ENCODE assay signal across 23 cellular contexts in genomic region chr2:173346035-173346434, GRCh38. TPM values are rescaled to one million over a fixed set of nuclear protein-coding genes. Genes with fewer than 3 reads are reported as not detected.
DNase-seq lines count a peak whose midpoint lies in the region; ATAC-seq, FAIRE-seq and TF ChIP-seq lines count a peak whose summit lies in the region.
"Had no signal": no experiment of that assay in that cellular context is flagged by ENCODE, and none has a peak within 500 bp of the region (broad histone marks: within the 10 kb centered on the region; RNA-seq: fewer than 3 reads in every experiment).

No MANE protein-coding gene starts in this region.

- intact Hi-C loops in K562 (cut with micrococcal nuclease) (no loop called here), prostate gland (cut with DNase I) (no loop called here), heart right ventricle (cut with DNase I) (loop anchor here in 1 of 10 donors (5.0 kb wide), 1 partner anchor 94 kb away; no protein-coding TSS in a partner anchor)

- H3K4me3 ChIP-seq in HEK293 (ENCODE audit: low read depth, low read length) (no peak overlapping the region), K562 (no peak overlapping the region), neural progenitor cell (no peak overlapping the region), prostate gland (no peak overlapping the region), heart right ventricle (no peak overlapping the region)
- H3K4me3 ChIP-seq: A549, SK-N-MC had no signal

- H3K36me3 ChIP-seq in HEK293 (ENCODE audit: control insufficient read depth in 2 of 2, insufficient read depth in 1 of 2, low read length in 2 of 2), result no peaks in the 10 kb centered on the region
- no peaks in the 10 kb centered on the region for H3K36me3 ChIP-seq in K562 (ENCODE audit: control insufficient read depth, insufficient read depth, low read length)
- H3K36me3 ChIP-seq in neural progenitor cell, result no peaks in the 10 kb centered on the region
- H3K36me3 ChIP-seq in prostate gland, result no peaks in the 10 kb centered on the region
- H3K36me3 ChIP-seq in heart right ventricle, result no peaks in the 10 kb centered on the region
- H3K36me3 ChIP-seq: BE2C had no signal

- H3K27ac ChIP-seq in HEK293 (ENCODE audit: extremely low read depth, low read depth, low read length), result no peak overlapping the region
- H3K27ac ChIP-seq in K562 (ENCODE audit: extremely low read depth, low read depth, low read length), result no peak overlapping the region
- no peak overlapping the region for H3K27ac ChIP-seq in neural progenitor cell
- no peak overlapping the region for H3K27ac ChIP-seq in prostate gland
- no peak overlapping the region for H3K27ac ChIP-seq in heart right ventricle
- H3K27ac ChIP-seq: A549, KMS-11, RWPE1, SK-N-MC had no signal

- H3K9me3 Mint-ChIP-seq in neural progenitor cell, result peaks cover 12% of the 10 kb centered on the region

- no peaks in the 10 kb centered on the region for H3K4me1 Mint-ChIP-seq in neural progenitor cell

- H3K36me3 Mint-ChIP-seq in neural progenitor cell, result peaks cover 4% of the 10 kb centered on the region

- no peaks in the 10 kb centered on the region for H4K20me1 ChIP-seq in K562 (replicated peaks; ENCODE audit: control insufficient read depth, insufficient read depth, low read length)
- no peaks in the 10 kb centered on the region for H4K20me1 ChIP-seq in neural progenitor cell (ENCODE audit: low read depth)

- H3K4me1 ChIP-seq in HEK293 (ENCODE audit: control insufficient read depth, insufficient read depth, low read length) (no peaks in the 10 kb centered on the region), K562 (replicated peaks in 1 of 2; ENCODE audit: control insufficient read depth in 2 of 2, insufficient read depth in 2 of 2, low read length in 2 of 2) (no peaks in the 10 kb centered on the region), neural progenitor cell (peaks cover 20% of the 10 kb centered on the region), prostate gland (replicated peaks) (no peaks in the 10 kb centered on the region), heart right ventricle (no peaks in the 10 kb centered on the region)
- H3K4me1 ChIP-seq: A549, BE2C had no signal

- TF ChIP-seq CTCF in HEK293 (tag by site-specific recombination; IDR thresholded peaks at IDR 0.05), result no peak
- no peak for TF ChIP-seq CTCF in K562 (IDR thresholded peaks at IDR 0.05 in 2 of 3, conservative IDR thresholded peaks at IDR 0.05 in 1 of 3; ENCODE audit: insufficient read depth in 2 of 3, low read depth in 1 of 3, low read length in 3 of 3)
- TF ChIP-seq CTCF in neural progenitor cell (IDR thresholded peaks at IDR 0.05), result no peak
- TF ChIP-seq CTCF in prostate gland (IDR thresholded peaks at IDR 0.05), result no peak
- no peak for TF ChIP-seq CTCF in heart right ventricle (IDR thresholded peaks at IDR 0.05)

- peaks cover 0 to 9% of the 10 kb centered on the region in 2 experiments; a peak in 2 of 5 replicates for H3K27me3 ChIP-seq in K562 (ENCODE audit: control insufficient read depth in 2 of 2, insufficient read depth in 2 of 2, low read length in 2 of 2)
- no peaks in the 10 kb centered on the region for H3K27me3 ChIP-seq in neural progenitor cell
- H3K27me3 ChIP-seq in prostate gland (replicated peaks; ENCODE audit: insufficient read depth), result no peaks in the 10 kb centered on the region
- H3K27me3 ChIP-seq in heart right ventricle, result peaks cover 0 to 22% (median 2%) of the 10 kb centered on the region in 7 donors
- H3K27me3 ChIP-seq: BE2C had no signal

- H3K79me2 ChIP-seq in K562 (ENCODE audit: control insufficient read depth, insufficient read depth, low read length) (no peaks in the 10 kb centered on the region), neural progenitor cell (ENCODE audit: low read depth) (no peaks in the 10 kb centered on the region)

- no TSS peak for BruUV-seq in K562 (replicated peaks; lab: Mats Ljungman, UMichigan)

- no peaks in the 10 kb centered on the region for H3K9me3 ChIP-seq in HEK293 (ENCODE audit: control insufficient read depth, insufficient read depth, low read depth, low read length)
- no peaks in the 10 kb centered on the region; the same call in 1 of the 2 replicates for H3K9me3 ChIP-seq in K562 (replicated peaks; ENCODE audit: control insufficient read depth, insufficient read depth, low read depth, low read length)
- no peaks in the 10 kb centered on the region for H3K9me3 ChIP-seq in neural progenitor cell (ENCODE audit: low read depth)
- H3K9me3 ChIP-seq in prostate gland, result no peaks in the 10 kb centered on the region
- peaks cover 0 to 30% (median 16%) of the 10 kb centered on the region in 11 donors for H3K9me3 ChIP-seq in heart right ventricle
- H3K9me3 ChIP-seq: BE2C had no signal

- H3K27me3 Mint-ChIP-seq in neural progenitor cell (ENCODE audit: insufficient read depth, low read depth), result no peaks in the 10 kb centered on the region

- no peak overlapping the region for H3K4me2 ChIP-seq in K562 (ENCODE audit: insufficient read depth, low read length)
- no peak overlapping the region for H3K4me2 ChIP-seq in neural progenitor cell
- H3K4me2 ChIP-seq: A549, KMS-11 had no signal

- 46% methylated on average over 6 of the region's 6 CpGs for WGBS in K562 (ENCODE audit: insufficient coverage, low coverage, missing lambda C conversion rate)
- WGBS in prostate gland, result 75% methylated on average over 6 of the region's 6 CpGs
- WGBS in heart right ventricle, 2 donors, result 82 to 94% methylated on average over 6 of the region's 6 CpGs

- H3K9ac ChIP-seq in K562 (ENCODE audit: insufficient read depth in 1 of 2, low read depth in 2 of 2, low read length in 2 of 2), result no peak overlapping the region
- H3K9ac ChIP-seq in neural progenitor cell, result no peak overlapping the region
- H3K9ac ChIP-seq: KMS-11 had no signal

- FAIRE-seq in K562 (lab: Jason Lieb, UNC), result no peak
- FAIRE-seq: A549, D721Med, GM19239 had no signal

- H3F3A ChIP-seq in neural progenitor cell (ENCODE audit: low read depth), result peaks cover 19% of the 10 kb centered on the region

- no peak overlapping the region for H3K4me3 Mint-ChIP-seq in neural progenitor cell

- TF ChIP-seq POLR2A in K562 (conservative IDR thresholded peaks at IDR 0.05) (no peak), prostate gland (IDR thresholded peaks at IDR 0.05) (no peak)

- no peak for TF ChIP-seq EP300 in K562 (IDR thresholded peaks at IDR 0.05; ENCODE audit: low read length)

- H3K9me1 ChIP-seq in K562 (ENCODE audit: control insufficient read depth, insufficient read depth, low read length), result no peaks in the 10 kb centered on the region

- POLR2A ChIA-PET in HEK293 (lab: Yijun Ruan, JAX) (no interaction called here), K562 (lab: Yijun Ruan, JAX) (no interaction called here)

- in situ Hi-C loops in K562 (cut with MboI), result no loop called here

- no peak overlapping the region for H2AFZ ChIP-seq in K562 (ENCODE audit: low read depth, low read length)
- no peak overlapping the region for H2AFZ ChIP-seq in neural progenitor cell (replicated peaks)

- DNase-seq in NCI-H510A (lab: John Stamatoyannopoulos, UW) (peak; percentile 16), NCI-H510A treated with DMSO at 0.1 percent for 48 hours (lab: John Stamatoyannopoulos, UW) (no peak), K562 (ENCODE audit: extremely low read depth in 1 of 4, low spot score in 3 of 4) (no peak), neural progenitor cell (ENCODE audit: low spot score) (peak; percentile 15), prostate gland (ENCODE audit: low spot score) (no peak), heart right ventricle (no peak)
- DNase-seq: BE2C, H7, MV-4-11, NCI-H1105 treated with DMSO at 0.1 percent for 48 hours, NCI-H2029 treated with DMSO at 0.1 percent for 48 hours, NCI-H446, NCI-H748 treated with DMSO at 0.1 percent for 48 hours, SHP77 treated with DMSO at 0.1 percent for 48 hours, SW 1271 had no signal

- no peak for ATAC-seq in K562
- ATAC-seq in heart right ventricle, result no peak
- ATAC-seq in HG03378 (IDR thresholded peaks at IDR 0.05; ENCODE audit: unreplicated experiment), result no peak
- ATAC-seq: A549 had no signal

- H3K27ac Mint-ChIP-seq in neural progenitor cell, result no peak overlapping the region

- CTCF ChIA-PET in HEK293 (lab: Yijun Ruan, JAX) (no interaction called here), K562 (lab: Yijun Ruan, JAX; ENCODE audit: low intra/inter-chr PET ratio) (no interaction called here)

- no peak for TF ChIP-seq RAD21 in K562 (CRISPR knock-in tag; conservative IDR thresholded peaks at IDR 0.05 in 1 of 2, IDR thresholded peaks at IDR 0.05 in 1 of 2)

TF ChIP-seq in HEK293, 187 proteins besides CTCF, POLR2A, EP300 and RAD21:
- TF ChIP-seq SETDB1 (IDR thresholded peaks at IDR 0.05; ENCODE audit: insufficient read length, low read length) (peak; percentile 98), ZNF248 (tag by site-specific recombination; IDR thresholded peaks at IDR 0.05) (no peak)

TF ChIP-seq in K562, 482 proteins besides CTCF, POLR2A, EP300 and RAD21 (continues in another document):
- TF ChIP-seq CBX5 (IDR thresholded peaks at IDR 0.05; ENCODE audit: borderline replicate concordance, low read depth) (peak; percentile 95), RBM15 (IDR thresholded peaks at IDR 0.05; ENCODE audit: insufficient read depth, low read length) (no peak), ZNF644 (tag; IDR thresholded peaks at IDR 0.05; ENCODE audit: low read depth) (no peak), TRIM24 (IDR thresholded peaks at IDR 0.05) (peak in 1 of 2 experiments; percentile 41; a peak in 1 of 4 replicates), ZNF436 (CRISPR knock-in tag; IDR thresholded peaks at IDR 0.05) (no peak)

RNA-seq across cellular contexts. Expression of gene CDCA7, which starts 8.6 kb away (rescaled TPM):
- 62.9 and 117 TPM in 2 replicates for total RNA-seq in K562 (2011; cell fraction: chromatin; rRNA removed; ENCODE audit: low replicate concordance)
- total RNA-seq in K562 (2011; cell fraction: nucleolus; rRNA removed), result 32.5 and 35.9 TPM in 2 replicates
- 55.9 and 67.6 TPM in 2 replicates for total RNA-seq in K562 (2011; cell fraction: nucleoplasm; rRNA removed)
- total RNA-seq in K562 (2014; rRNA removed) (43.8 and 57.6 TPM in 2 replicates), K562 (2014; rRNA removed; fragmentation: Illumina TruSeq; extraction: Trizol) (51.0 and 51.8 TPM in 2 replicates), K562 (2015; rRNA removed; fragmentation: Illumina TruSeq; extraction: Trizol) (45.8 and 48.0 TPM in 2 replicates), K562 (2021) (65.8 and 66.8 TPM in 2 replicates), neural progenitor cell (ENCODE audit: low replicate concordance) (31.4 and 36.8 TPM in 2 replicates), prostate gland (10 to 100 TPM in 1 of 2 donors, 1 to 10 TPM in 1; 9.5 to 13.7 TPM), heart right ventricle (1 to 10 TPM in 5 of 10 donors, under 1 TPM in 5; 0.59 to 1.6 (median 1.0) TPM)
- polyA plus RNA-seq in K562 (2011; rRNA removed) (121 and 122 TPM in 2 replicates), K562 (2014; fragmentation: Illumina TruSeq; extraction: Trizol) (69.3 and 80.4 TPM in 2 replicates), K562 (2014; fragmentation: Nextera tagmentation; extraction: Ambion mirVana) (10 to 100 TPM; 28.5 to 41.4 TPM), K562 (2014; rRNA removed) (87.4 and 88.8 TPM in 2 replicates), heart right ventricle (1 to 10 TPM in 1 of 2 donors, under 1 TPM in 1; 0.33 to 1.8 TPM)
- 47.5 and 73.0 TPM in 2 replicates for polyA plus RNA-seq in K562 (2011; cell fraction: cytosol; rRNA removed)
- 257 and 276 TPM in 2 replicates for polyA plus RNA-seq in K562 (2011; cell fraction: nucleus; rRNA removed)
- 30.0 and 43.1 TPM in 2 replicates for polyA plus RNA-seq in K562 (2012)
- polyA minus RNA-seq in K562 (2011; rRNA and poly(A)+ RNA removed), result 54.5 and 61.8 TPM in 2 replicates
- polyA minus RNA-seq in K562 (2011; cell fraction: cytosol; rRNA and poly(A)+ RNA removed), result 41.7 and 43.2 TPM in 2 replicates
- 32.2 and 47.1 TPM in 2 replicates for polyA minus RNA-seq in K562 (2011; cell fraction: nucleus; rRNA and poly(A)+ RNA removed)

Comparison
In these comparisons a context has a peak if more than half of its experiments do, and no peak if none do; other contexts are left out.
1. DNase-seq: peak in NCI-H510A (single experiment) and neural progenitor cell (single experiment); none in NCI-H510A treated with DMSO at 0.1 percent for 48 hours (single experiment), K562 (0 of 4), prostate gland (single experiment) and heart right ventricle (0 of 2).
2. RNA of gene CDCA7, which starts 8.6 kb away (total RNA-seq): 32.5 to 117 TPM in K562, 31.4 to 36.8 TPM in neural progenitor cell and 9.5 to 13.7 TPM in prostate gland; 0.59 to 1.6 TPM in heart right ventricle; every median in the first group is over 4 times any median in the second.